ENCODE assay signal across 10 cellular contexts in genomic region chr3:124760601-124761000, GRCh38. TPM values are rescaled to one million over a fixed set of nuclear protein-coding genes. Genes with fewer than 3 reads are reported as not detected.
DNase-seq lines count a peak whose midpoint lies in the region; TF ChIP-seq lines count a peak whose summit lies in the region.
"Had no signal": no experiment of that assay in that cellular context is flagged by ENCODE, and none has a peak within 500 bp of the region (broad histone marks: within the 10 kb centered on the region; RNA-seq: fewer than 3 reads in every experiment).

No MANE protein-coding gene starts in this region.

- H4K20me1 ChIP-seq in OCI-LY3 (ENCODE audit: insufficient read depth, low read length) = no peaks in the 10 kb centered on the region
- H4K20me1 ChIP-seq in PC-9 (ENCODE audit: insufficient read depth) = no peaks in the 10 kb centered on the region

- H3K9me3 ChIP-seq in OCI-LY3 (ENCODE audit: insufficient read depth, low read length) (no peaks in the 10 kb centered on the region), PC-9 (ENCODE audit: insufficient read depth, low read depth) (no peaks in the 10 kb centered on the region)
- H3K9me3 ChIP-seq: sigmoid colon had no signal

- CTCF ChIA-PET in PC-9 (lab: Charles Lee) = interaction anchor here (0.6 to 2.4 kb wide), 10 partner anchors 14 to 825 kb away, joined by 3 to 17 read pairs (median 3); no protein-coding TSS in a partner anchor

- no TSS peak for BruUV-seq in PC-9 (replicated peaks; lab: Mats Ljungman, UMichigan)

- H3K4me3 ChIP-seq in OCI-LY3 (ENCODE audit: low read length) = no peak overlapping the region
- no peak overlapping the region for H3K4me3 ChIP-seq in PC-9
- H3K4me3 ChIP-seq: K562, sigmoid colon had no signal

- H3K9ac ChIP-seq in OCI-LY3 (ENCODE audit: low read length) = no peak overlapping the region

- intact Hi-C loops in PC-9 (cut with micrococcal nuclease; ENCODE audit: unreplicated experiment) = loop anchor here (2.0 to 5.0 kb wide), 3 partner anchors 193 to 824 kb away; no protein-coding TSS in a partner anchor

- H2AFZ ChIP-seq in OCI-LY3 (ENCODE audit: low read depth, low read length) (no peak overlapping the region), PC-9 (no peak overlapping the region)

- no peaks in the 10 kb centered on the region for H3K9me2 ChIP-seq in PC-9 (ENCODE audit: insufficient read depth)

- H3K4me1 ChIP-seq in OCI-LY3 (ENCODE audit: low read length) (peaks cover 16% of the 10 kb centered on the region), PC-9 (replicated peaks; ENCODE audit: insufficient read depth) (peaks cover 13% of the 10 kb centered on the region)

- H3K79me2 ChIP-seq in OCI-LY3 (ENCODE audit: low read length) (no peaks in the 10 kb centered on the region), PC-9 (ENCODE audit: low read depth) (no peaks in the 10 kb centered on the region)

- no peaks in the 10 kb centered on the region for H3K36me3 ChIP-seq in OCI-LY3 (replicated peaks; ENCODE audit: low read depth, low read length)
- peaks cover 5% of the 10 kb centered on the region; the same call in 1 of the 2 replicates for H3K36me3 ChIP-seq in PC-9 (ENCODE audit: low read depth)

- POLR2A ChIA-PET in PC-9 (lab: Charles Lee; ENCODE audit: unreplicated experiment) = interaction anchor here (0.5 kb wide), 1 partner anchor 250 kb away, joined by 3 read pairs; no protein-coding TSS in a partner anchor

- peaks cover 8% of the 10 kb centered on the region for H3F3A ChIP-seq in PC-9 (ENCODE audit: insufficient read depth, low read depth)

- TF ChIP-seq CTCF in OCI-LY3 (IDR thresholded peaks at IDR 0.05; ENCODE audit: low read depth, low read length) (no peak), GM10266 (IDR thresholded peaks at IDR 0.05; ENCODE audit: control insufficient read depth, insufficient read depth, low read depth, missing control alignments) (no peak), PC-9 (conservative IDR thresholded peaks at IDR 0.05) (no peak)

- DNase-seq in DMS53 (lab: John Stamatoyannopoulos, UW) (peak; percentile 52), DMS53 treated with DMSO at 0.1 percent for 48 hours (lab: John Stamatoyannopoulos, UW; ENCODE audit: unreplicated experiment) (no peak), fibroblast of gingiva (ENCODE audit: low read depth) (peak; percentile 68), pons (ENCODE audit: low spot score) (peak; percentile 74), GM10266 (ENCODE audit: extremely low spot score) (no peak), PC-9 (no peak)
- DNase-seq in effector CD4-positive, alpha-beta T cell = no peak

- no peaks in the 10 kb centered on the region for H3K27me3 ChIP-seq in OCI-LY3 (ENCODE audit: low read depth, low read length)
- H3K27me3 ChIP-seq in PC-9 (ENCODE audit: insufficient read depth, low read depth) = no peaks in the 10 kb centered on the region
- H3K27me3 ChIP-seq: sigmoid colon had no signal

- H3K4me2 ChIP-seq in OCI-LY3 (ENCODE audit: low read length) (peak overlapping the region; percentile 95), PC-9 (no peak overlapping the region)

- H3K27ac ChIP-seq in OCI-LY3 (ENCODE audit: low read length) (no peak overlapping the region), PC-9 (no peak overlapping the region)

RNA-seq across cellular contexts. Expression of gene UMPS, which starts 30.3 kb away (rescaled TPM):
- 35.6 and 61.8 TPM in 2 replicates for total RNA-seq in PC-9 (2021)

Comparison
In these comparisons a context has a peak if more than half of its experiments do, and no peak if none do; other contexts are left out.
1. DNase-seq: peak in DMS53 (single experiment), fibroblast of gingiva (single experiment) and pons (single experiment); none in DMS53 treated with DMSO at 0.1 percent for 48 hours (single experiment), GM10266 (single experiment), effector CD4-positive, alpha-beta T cell (single experiment) and PC-9 (0 of 2).